8 cellular contexts compared by ENCODE assay signal in the genomic region with DNA sequence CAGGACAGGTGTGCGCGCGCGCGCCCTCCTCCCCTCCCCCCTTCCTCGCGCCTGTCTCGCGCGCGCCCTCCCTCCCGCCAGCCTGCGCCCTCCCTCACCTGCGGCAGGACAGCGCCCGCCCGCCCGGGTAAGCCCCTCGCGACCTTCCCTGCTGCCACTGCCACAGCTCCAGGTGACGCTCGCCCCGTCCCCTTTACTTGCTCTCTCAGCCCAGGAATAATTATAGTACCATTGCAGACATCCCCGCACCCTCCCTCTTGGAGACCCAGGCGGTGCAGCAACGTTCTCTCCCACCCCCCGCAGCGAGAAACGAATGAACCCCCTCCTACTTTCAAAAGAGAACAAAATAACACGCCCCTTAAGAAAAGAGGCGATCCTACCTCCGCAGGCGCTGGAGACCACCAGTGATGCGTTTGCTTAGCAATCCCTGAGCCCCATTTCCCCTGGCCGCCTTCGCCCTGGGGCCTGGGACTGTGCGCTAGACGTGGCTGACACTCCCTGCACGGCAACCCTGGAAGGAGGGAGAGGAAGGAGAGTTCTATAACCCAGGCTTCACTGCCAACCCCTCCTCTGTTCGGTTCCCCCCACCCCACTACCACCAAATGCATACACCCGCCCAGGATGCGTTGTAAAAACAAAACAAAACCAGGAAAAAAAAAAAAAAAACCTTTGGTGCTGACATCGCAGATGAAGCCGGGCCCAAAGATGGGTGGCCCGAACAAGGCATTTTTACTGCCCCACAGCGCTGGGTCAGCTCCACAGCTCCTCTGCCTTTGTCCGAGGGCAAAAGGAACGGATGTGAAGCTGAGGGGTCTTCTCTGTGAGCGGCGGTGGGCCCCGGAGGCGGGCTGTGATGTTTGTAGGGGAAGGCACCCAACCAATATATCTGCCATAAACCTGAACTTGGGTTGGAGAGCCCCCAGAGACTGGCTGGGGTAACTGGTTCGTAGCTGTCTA. TPM values are rescaled to one million over a fixed set of nuclear protein-coding genes. Genes with fewer than 3 reads are reported as not detected.
DNase-seq lines count a peak whose midpoint lies in the region; ATAC-seq and TF ChIP-seq lines count a peak whose summit lies in the region.

No MANE protein-coding gene starts in this region.

- H3K27me3 Mint-ChIP-seq in natural killer cell treated with Interleukin-12 subunit alpha and Interleukin-12 subunit beta and Interleukin-15 and Interleukin-18, amount 100 ng/mL, for 72 hours: peaks cover 8 to 16% of the 10 kb centered on the region in 2 donors

- H3K27ac Mint-ChIP-seq in natural killer cell treated with Interleukin-12 subunit alpha and Interleukin-12 subunit beta and Interleukin-15 and Interleukin-18, amount 100 ng/mL, for 72 hours: peak overlapping the region; percentile 91 to 93

- peak overlapping the region; percentile 72 for H3K4me3 ChIP-seq in epithelial cell of esophagus (ENCODE audit: low read length)

- H3K9me3 Mint-ChIP-seq in natural killer cell treated with Interleukin-12 subunit alpha and Interleukin-12 subunit beta and Interleukin-15 and Interleukin-18, amount 100 ng/mL, for 72 hours: no peaks in the 10 kb centered on the region

- no peaks in the 10 kb centered on the region for H3K36me3 Mint-ChIP-seq in natural killer cell treated with Interleukin-12 subunit alpha and Interleukin-12 subunit beta and Interleukin-15 and Interleukin-18, amount 100 ng/mL, for 72 hours

- DNase-seq in COLO668 (lab: John Stamatoyannopoulos, UW; ENCODE audit: unreplicated experiment) (peak; percentile 88), epithelial cell of esophagus (ENCODE audit: low read depth) (peak; percentile 29)
- DNase-seq in activated CD4-positive, alpha-beta T cell treated with anti-CD3 and anti-CD28 coated beads, Interleukin-2, amount 50 U/mL, for 1 hour: peak; percentile 16
- DNase-seq in natural killer cell treated with Interleukin-12 subunit alpha and Interleukin-12 subunit beta and Interleukin-15 and Interleukin-18, amount 100 ng/mL, for 72 hours (ENCODE audit: low spot score): no peak

- TF ChIP-seq CTCF in epithelial cell of esophagus (IDR thresholded peaks at IDR 0.05; ENCODE audit: insufficient read depth, low read depth, low read length, missing control alignments): no peak

- peak overlapping the region; percentile 93 for H3K4me3 Mint-ChIP-seq in natural killer cell treated with Interleukin-12 subunit alpha and Interleukin-12 subunit beta and Interleukin-15 and Interleukin-18, amount 100 ng/mL, for 72 hours

- peaks cover 28 to 40% of the 10 kb centered on the region in 2 donors for H3K4me1 Mint-ChIP-seq in natural killer cell treated with Interleukin-12 subunit alpha and Interleukin-12 subunit beta and Interleukin-15 and Interleukin-18, amount 100 ng/mL, for 72 hours (ENCODE audit: low read depth in 2 of 2)

- ATAC-seq in HG03280 (IDR thresholded peaks at IDR 0.05; ENCODE audit: unreplicated experiment): peak; percentile 1
- ATAC-seq in natural killer cell treated with Interleukin-12 subunit alpha and Interleukin-12 subunit beta and Interleukin-15 and Interleukin-18, amount 100 ng/mL, for 72 hours: no peak
- ATAC-seq in GM18502 (IDR thresholded peaks at IDR 0.05; ENCODE audit: poor library complexity, unreplicated experiment): no peak
- ATAC-seq in HG03521 (IDR thresholded peaks at IDR 0.05; ENCODE audit: unreplicated experiment): no peak
- no peak for ATAC-seq in HG03354 (IDR thresholded peaks at IDR 0.05; ENCODE audit: poor library complexity, severe bottlenecking, unreplicated experiment)

RNA-seq across cellular contexts. Expression of gene PURA, which starts 5.5 kb away (rescaled TPM):
- 10 to 100 TPM; 11.1 to 14.0 TPM for total RNA-seq in natural killer cell treated with Interleukin-12 subunit alpha and Interleukin-12 subunit beta and Interleukin-15 and Interleukin-18, amount 100 ng/mL, for 72 hours

RNA-seq across cellular contexts. Expression of gene IGIP, which starts 17.4 kb away (rescaled TPM):
- 1 to 10 TPM; 2.6 to 3.1 TPM for total RNA-seq in natural killer cell treated with Interleukin-12 subunit alpha and Interleukin-12 subunit beta and Interleukin-15 and Interleukin-18, amount 100 ng/mL, for 72 hours
